In genomic region chr10:17229717-17229966, GRCh38 we compare ENCODE assay signal across 8 cellular contexts. TPM values are rescaled to one million over a fixed set of nuclear protein-coding genes. Genes with fewer than 3 reads are reported as not detected.
DNase-seq lines count a peak whose midpoint lies in the region; ATAC-seq and TF ChIP-seq lines count a peak whose summit lies in the region.

No MANE protein-coding gene starts in this region.

- peaks cover 45% of the 10 kb centered on the region for H3K36me3 Mint-ChIP-seq in activated CD4-positive, alpha-beta memory T cell treated with anti-CD3 and anti-CD28 coated beads for 36 hours

- H3K27me3 Mint-ChIP-seq in activated CD4-positive, alpha-beta memory T cell treated with anti-CD3 and anti-CD28 coated beads for 36 hours, result peaks cover 1% of the 10 kb centered on the region

- H3K27me3 ChIP-seq in iPS-18a (ENCODE audit: control insufficient read depth, insufficient read depth, low read length), result peaks cover 20% of the 10 kb centered on the region
- H3K27me3 ChIP-seq in subcutaneous abdominal adipose tissue (ENCODE audit: control insufficient read depth in 5 of 5, insufficient read depth in 4 of 5, low read length in 5 of 5), result no peaks in the 10 kb centered on the region

- H3K36me3 ChIP-seq in iPS-18a (ENCODE audit: control insufficient read depth, low read depth, low read length) (peaks cover 33% of the 10 kb centered on the region), subcutaneous abdominal adipose tissue (ENCODE audit: control insufficient read depth in 5 of 5, insufficient read depth in 5 of 5, low read length in 5 of 5) (peaks cover 23 to 49% (median 39%) of the 10 kb centered on the region in 5 donors)

- no peak for TF ChIP-seq CTCF in AG04449 (IDR thresholded peaks at IDR 0.05; ENCODE audit: insufficient read depth, low read length, missing control alignments)

- POLR2A ChIA-PET in AG04449 (lab: Yijun Ruan, JAX), result interaction anchor here (0.6 to 4.1 kb wide), 45 partner anchors 8 to 414 kb away, joined by 3 to 54 read pairs (median 7); partner anchors contain the start of gene TRDMT1
- POLR2A ChIA-PET in activated CD4-positive, alpha-beta memory T cell treated with anti-CD3 and anti-CD28 coated beads for 36 hours (lab: Charles Lee), result interaction anchor here (1.0 to 4.6 kb wide), 9 partner anchors 8 to 338 kb away, joined by 3 to 50 read pairs (median 13); partner anchors contain the start of gene TRDMT1

- ATAC-seq in GM19467 (IDR thresholded peaks at IDR 0.05; ENCODE audit: unreplicated experiment), result peak; percentile 8
- ATAC-seq in GM21423 (IDR thresholded peaks at IDR 0.05; ENCODE audit: unreplicated experiment), result no peak

- H3K4me1 ChIP-seq in iPS-18a (ENCODE audit: control insufficient read depth, low read depth, low read length) (peaks cover 20% of the 10 kb centered on the region), subcutaneous abdominal adipose tissue (ENCODE audit: control insufficient read depth in 5 of 5, insufficient read depth in 5 of 5, low read length in 5 of 5) (peaks cover 16 to 61% (median 56%) of the 10 kb centered on the region in 5 donors)

- DNase-seq in AG04449 (ENCODE audit: low read depth, low spot score), result no peak
- no peak for DNase-seq in activated CD4-positive, alpha-beta memory T cell treated with anti-CD3 and anti-CD28 coated beads for 36 hours
- DNase-seq in HK-2 (ENCODE audit: unreplicated experiment), result no peak
- no peak for DNase-seq in NOMO-1 (lab: John Stamatoyannopoulos, UW; ENCODE audit: unreplicated experiment in 2 of 2)

- H3K9me3 Mint-ChIP-seq in activated CD4-positive, alpha-beta memory T cell treated with anti-CD3 and anti-CD28 coated beads for 36 hours, result no peaks in the 10 kb centered on the region

- peak overlapping the region; percentile 87 for H3K27ac Mint-ChIP-seq in activated CD4-positive, alpha-beta memory T cell treated with anti-CD3 and anti-CD28 coated beads for 36 hours

- H3K4me1 Mint-ChIP-seq in activated CD4-positive, alpha-beta memory T cell treated with anti-CD3 and anti-CD28 coated beads for 36 hours (ENCODE audit: low read depth), result peaks cover 55% of the 10 kb centered on the region

- CTCF ChIA-PET in AG04449 (lab: Yijun Ruan, JAX), result interaction anchor here (0.8 to 2.7 kb wide), 6 partner anchors 18 to 400 kb away, joined by 3 to 7 read pairs (median 3); no protein-coding TSS in a partner anchor
- CTCF ChIA-PET in activated CD4-positive, alpha-beta memory T cell treated with anti-CD3 and anti-CD28 coated beads for 36 hours (lab: Charles Lee), result interaction anchor here (0.7 to 4.9 kb wide), 10 partner anchors 9 to 412 kb away, joined by 3 to 29 read pairs (median 11); partner anchors contain the start of gene TRDMT1

- H3K9ac ChIP-seq in iPS-18a (ENCODE audit: low read length) (peak overlapping the region; percentile 75), subcutaneous abdominal adipose tissue (ENCODE audit: low read length in 5 of 5) (peak overlapping the region; percentile 79 to 100 (median 97))

- H3K9me3 ChIP-seq in iPS-18a (ENCODE audit: control insufficient read depth, low read depth, low read length) (no peaks in the 10 kb centered on the region), subcutaneous abdominal adipose tissue (ENCODE audit: control insufficient read depth in 5 of 5, low read length in 5 of 5) (no peaks in the 10 kb centered on the region)

- intact Hi-C loops in activated CD4-positive, alpha-beta memory T cell treated with anti-CD3 and anti-CD28 coated beads for 36 hours (cut with micrococcal nuclease), result loop anchor here (2.0 to 5.0 kb wide), 4 partner anchors 199 to 792 kb away; partner anchors contain the start of genes PTER and STAM

- H3K4me3 ChIP-seq in AG04449 (ENCODE audit: low read depth, low read length) (peak overlapping the region; percentile 95), iPS-18a (ENCODE audit: low read length) (peak overlapping the region; percentile 76), subcutaneous abdominal adipose tissue (ENCODE audit: low read depth in 1 of 5, low read length in 5 of 5) (peak overlapping the region; percentile 96 to 100 (median 100))

- H3K27ac ChIP-seq in iPS-18a (ENCODE audit: low read length) (no peak overlapping the region), subcutaneous abdominal adipose tissue (ENCODE audit: low read depth, low read length) (peak overlapping the region; percentile 100)

- peak overlapping the region; percentile 95 for H3K4me3 Mint-ChIP-seq in activated CD4-positive, alpha-beta memory T cell treated with anti-CD3 and anti-CD28 coated beads for 36 hours

RNA-seq across cellular contexts. Expression of gene VIM, which starts 1.6 kb away (rescaled TPM):
- total RNA-seq in activated CD4-positive, alpha-beta memory T cell treated with anti-CD3 and anti-CD28 coated beads for 36 hours, result 100 to 1,000 TPM; 515 to 525 TPM

RNA-seq across cellular contexts. Expression of gene TRDMT1, which starts 28.2 kb away (rescaled TPM):
- 1 to 10 TPM; 5.0 to 5.8 TPM for total RNA-seq in activated CD4-positive, alpha-beta memory T cell treated with anti-CD3 and anti-CD28 coated beads for 36 hours
